ENCODE assay signal across 17 cellular contexts in genomic region chr4:15989431-15989830, GRCh38. TPM values are rescaled to one million over a fixed set of nuclear protein-coding genes. Genes with fewer than 3 reads are reported as not detected.
DNase-seq lines count a peak whose midpoint lies in the region; ATAC-seq and TF ChIP-seq lines count a peak whose summit lies in the region.
"Had no signal": no experiment of that assay in that cellular context is flagged by ENCODE, and none has a peak within 500 bp of the region (broad histone marks: within the 10 kb centered on the region; RNA-seq: fewer than 3 reads in every experiment).

No MANE protein-coding gene starts in this region.

- H3K9ac ChIP-seq in parathyroid adenoma: no peak overlapping the region
- H3K9ac ChIP-seq: BLaER1 had no signal

- H3F3A ChIP-seq in PC-9 (ENCODE audit: insufficient read depth, low read depth): no peaks in the 10 kb centered on the region

- CTCF ChIA-PET in PC-9 (lab: Charles Lee): no interaction called here

- POLR2A ChIA-PET in PC-9 (lab: Charles Lee; ENCODE audit: unreplicated experiment): no interaction called here

- ATAC-seq in left cardiac atrium (peak; percentile 70 to 87), left ventricle myocardium superior (no peak), HG02973 (IDR thresholded peaks at IDR 0.05; ENCODE audit: unreplicated experiment) (no peak), HG02759 (IDR thresholded peaks at IDR 0.05; ENCODE audit: unreplicated experiment) (no peak)

- no TSS peak for BruUV-seq in PC-9 (replicated peaks; lab: Mats Ljungman, UMichigan)

- no peak overlapping the region for H3K4me3 ChIP-seq in parathyroid adenoma (ENCODE audit: low read depth, low read length)
- no peak overlapping the region for H3K4me3 ChIP-seq in PC-9
- H3K4me3 ChIP-seq: BLaER1 had no signal

- H3K27me3 ChIP-seq in parathyroid adenoma (ENCODE audit: control insufficient read depth, insufficient read depth, low read length) (no peaks in the 10 kb centered on the region), PC-9 (ENCODE audit: insufficient read depth, low read depth) (no peaks in the 10 kb centered on the region; the same call in 1 of the 2 replicates)
- H3K27me3 ChIP-seq: BLaER1 had no signal

- H3K4me2 ChIP-seq in parathyroid adenoma (ENCODE audit: low read length) (no peak overlapping the region), PC-9 (no peak overlapping the region)
- H3K4me2 ChIP-seq: BLaER1 had no signal

- H3K27ac ChIP-seq in parathyroid adenoma (no peak overlapping the region), PC-9 (no peak overlapping the region)
- H3K27ac ChIP-seq: BLaER1 had no signal

- TF ChIP-seq CTCF in parathyroid adenoma (IDR thresholded peaks at IDR 0.05): no peak
- TF ChIP-seq CTCF in PC-9 (conservative IDR thresholded peaks at IDR 0.05): no peak

- H2AFZ ChIP-seq in parathyroid adenoma: peak overlapping the region; percentile 58
- no peak overlapping the region for H2AFZ ChIP-seq in PC-9

- no peaks in the 10 kb centered on the region for H3K36me3 ChIP-seq in parathyroid adenoma (ENCODE audit: control insufficient read depth, insufficient read depth, low read length)
- no peaks in the 10 kb centered on the region for H3K36me3 ChIP-seq in PC-9 (ENCODE audit: low read depth)
- H3K36me3 ChIP-seq: BLaER1 had no signal

- no peaks in the 10 kb centered on the region for H3K9me2 ChIP-seq in PC-9 (ENCODE audit: insufficient read depth)

- no peak for DNase-seq in left cardiac atrium
- DNase-seq in left ventricle myocardium superior: no peak
- DNase-seq in cerebellar cortex (ENCODE audit: low spot score): peak; percentile 9
- DNase-seq in PC-9: no peak
- DNase-seq: 8988T; AML-193; Caco-2; CD8-positive, alpha-beta memory T cell; DND-41; GF-D8; HCEC 1CT; HFFc6 had no signal

- intact Hi-C loops in left cardiac atrium (cut with DNase I): no loop called here
- intact Hi-C loops in left ventricle myocardium superior (cut with micrococcal nuclease): no loop called here
- intact Hi-C loops in PC-9 (cut with micrococcal nuclease; ENCODE audit: unreplicated experiment): no loop called here

- H3K79me2 ChIP-seq in parathyroid adenoma (no peaks in the 10 kb centered on the region), PC-9 (ENCODE audit: low read depth) (no peaks in the 10 kb centered on the region)

- peaks cover 5% of the 10 kb centered on the region for H3K4me1 ChIP-seq in parathyroid adenoma
- H3K4me1 ChIP-seq in PC-9 (replicated peaks; ENCODE audit: insufficient read depth): no peaks in the 10 kb centered on the region
- H3K4me1 ChIP-seq: Caco-2 had no signal

- H3K9me3 ChIP-seq in parathyroid adenoma (ENCODE audit: control insufficient read depth, low read length) (no peaks in the 10 kb centered on the region), PC-9 (ENCODE audit: insufficient read depth, low read depth) (no peaks in the 10 kb centered on the region)
- H3K9me3 ChIP-seq: BLaER1, Caco-2 had no signal

- H4K20me1 ChIP-seq in PC-9 (ENCODE audit: insufficient read depth): no peaks in the 10 kb centered on the region
- H4K20me1 ChIP-seq: BLaER1 had no signal

RNA-seq across cellular contexts. Expression of gene FGFBP2, which starts 26.5 kb away (rescaled TPM):
- total RNA-seq in left cardiac atrium (10 to 100 TPM in 1 of 2 donors, 1 to 10 TPM in 1; 4.4 to 18.5 TPM), left ventricle myocardium superior (0.79 TPM), PC-9 (2021) (not detected in 2 replicates)
- total RNA-seq: HFFc6, HT-29 had no signal

RNA-seq across cellular contexts. Expression of gene FGFBP1, which starts 50.9 kb away (rescaled TPM):
- total RNA-seq in left cardiac atrium (not detected), left ventricle myocardium superior (not detected), PC-9 (2021) (11.1 and 30.8 TPM in 2 replicates)
- total RNA-seq: CD8-positive, alpha-beta memory T cell; HFFc6 had no signal

Comparison
In these comparisons a context has a peak if more than half of its experiments do, and no peak if none do; other contexts are left out.
1. ATAC-seq: peak in left cardiac atrium (2 of 2); none in left ventricle myocardium superior (single experiment), HG02973 (single experiment) and HG02759 (single experiment).
2. RNA of gene FGFBP1, which starts 50.9 kb away (total RNA-seq): 11.1 to 30.8 TPM in PC-9; not detected in left cardiac atrium and not detected in left ventricle myocardium superior (single experiment); every median in the first group is over 10 times any median in the second.